28 cellular contexts compared by ENCODE assay signal in genomic region chr2:10764896-10765295, GRCh38. TPM values are rescaled to one million over a fixed set of nuclear protein-coding genes. Genes with fewer than 3 reads are reported as not detected.
"Had no signal": no experiment of that assay in that cellular context is flagged by ENCODE, and none has a peak within 500 bp of the region (broad histone marks: within the 10 kb centered on the region; RNA-seq: fewer than 3 reads in every experiment).

No MANE protein-coding gene starts in this region.

- H3K9me3 Mint-ChIP-seq: immature natural killer cell; naive thymus-derived CD8-positive, alpha-beta T cell; nephron progenitor cell; type B pancreatic cell had no signal

- H3K9me3 ChIP-seq: esophagus muscularis mucosa, gastroesophageal sphincter, heart left ventricle, lower lobe of right lung, ovary, psoas muscle, stomach, thyroid gland had no signal

- H3K4me3 Mint-ChIP-seq: immature natural killer cell; naive thymus-derived CD8-positive, alpha-beta T cell; nephron progenitor cell; type B pancreatic cell had no signal

- H3K27ac Mint-ChIP-seq: immature natural killer cell; naive thymus-derived CD8-positive, alpha-beta T cell had no signal

- H3K36me3 ChIP-seq: esophagus muscularis mucosa, gastroesophageal sphincter, heart left ventricle, lower lobe of right lung, ovary, stomach, thyroid gland had no signal

- H3K27me3 ChIP-seq: foreskin keratinocyte, heart left ventricle, ovary, thyroid gland had no signal

- H3K36me3 Mint-ChIP-seq: immature natural killer cell; naive thymus-derived CD8-positive, alpha-beta T cell; type B pancreatic cell had no signal

- H3K27ac ChIP-seq: coronary artery, esophagus muscularis mucosa, foreskin keratinocyte, gastroesophageal sphincter, heart left ventricle, lower lobe of right lung, ovary, psoas muscle, skin epidermis, stomach, thyroid gland had no signal

- H3K4me3 ChIP-seq: coronary artery, esophagus muscularis mucosa, gastroesophageal sphincter, heart left ventricle, lower lobe of right lung, ovary, psoas muscle, skin epidermis, stomach, thyroid gland had no signal

- DNase-seq: dermis blood vessel endothelial cell; effector memory CD4-positive, alpha-beta T cell; foreskin keratinocyte; heart left ventricle; hippocampal formation; immature natural killer cell; left ventricle myocardium superior; lower lobe of right lung; naive thymus-derived CD8-positive, alpha-beta T cell; nephron progenitor cell; occipital lobe; psoas muscle; stimulated activated CD4-positive, alpha-beta T cell treated with anti-CD3 and anti-CD28 coated beads, Interleukin-1b, Interleukin-23, amount 100 ng/mL, for 48 hours; stimulated activated CD4-positive, alpha-beta T cell treated with anti-CD3 and anti-CD28 coated beads, Interleukin-4, amount 100 ng/mL, for 1 hour; stimulated activated CD8-positive, alpha-beta memory T cell treated with anti-CD3 and anti-CD28 coated beads, Interleukin-4, amount 100 ng/mL, for 48 hours; stimulated activated naive CD4-positive, alpha-beta T cell treated with Interleukin-2 at 50 U/mL for 16 hours; stomach; thyroid gland had no signal

- H3K4me1 Mint-ChIP-seq: immature natural killer cell had no signal

- H3K4me1 ChIP-seq: esophagus muscularis mucosa, foreskin keratinocyte, gastroesophageal sphincter, lower lobe of right lung, psoas muscle, thyroid gland had no signal

- H3K27me3 Mint-ChIP-seq: type B pancreatic cell had no signal

- ATAC-seq: gastroesophageal sphincter; heart left ventricle; left ventricle myocardium superior; naive thymus-derived CD8-positive, alpha-beta T cell; psoas muscle; right cardiac atrium had no signal

RNA-seq across cellular contexts. Expression of gene ATP6V1C2, which starts 43.5 kb away (rescaled TPM):
- total RNA-seq: epithelial cell of proximal tubule, myocyte, thyroid gland had no signal
- polyA plus RNA-seq: fibroblast of lung had no signal
